ENCODE assay signal across 9 cellular contexts in genomic region chr18:21163647-21164625, GRCh38. TPM values are rescaled to one million over a fixed set of nuclear protein-coding genes. Genes with fewer than 3 reads are reported as not detected.
DNase-seq lines count a peak whose midpoint lies in the region; ATAC-seq and TF ChIP-seq lines count a peak whose summit lies in the region.
"Had no signal": no experiment of that assay in that cellular context is flagged by ENCODE, and none has a peak within 500 bp of the region (broad histone marks: within the 10 kb centered on the region; RNA-seq: fewer than 3 reads in every experiment).

No MANE protein-coding gene starts in this region.

- H3K9me3 ChIP-seq in A673 (ENCODE audit: low read depth, low read length, poor library complexity, severe bottlenecking) (no peaks in the 10 kb centered on the region), endodermal cell (ENCODE audit: control insufficient read depth, low read length) (no peaks in the 10 kb centered on the region)

- 92 to 100% methylated on average over 6 of the region's 7 CpGs for WGBS in endodermal cell (ENCODE audit: insufficient coverage in 1 of 2, insufficient read length in 1 of 2), 2 experiments

- no peak overlapping the region for H3K4me3 Mint-ChIP-seq in endodermal cell
- no peak overlapping the region for H3K4me3 Mint-ChIP-seq in osteocyte (ENCODE audit: unreplicated experiment)

- intact Hi-C loops in A673 (cut with micrococcal nuclease; ENCODE audit: unreplicated experiment): no loop called here
- intact Hi-C loops in left colon (cut with DNase I, micrococcal nuclease): no loop called here

- in situ Hi-C loops in astrocyte of the cerebellum (cut with HindIII; ENCODE audit: low sequenced_read_pairs): no loop called here

- BruUV-seq in A673 (replicated peaks; lab: Mats Ljungman, UMichigan): no TSS peak

- H3K27me3 Mint-ChIP-seq in endodermal cell (ENCODE audit: insufficient read depth) (no peaks in the 10 kb centered on the region), osteocyte (ENCODE audit: unreplicated experiment) (no peaks in the 10 kb centered on the region)

- POLR2A ChIA-PET in A673 (lab: Charles Lee; ENCODE audit: low non-redundant PET): no interaction called here

- peak; percentile 40 for ATAC-seq in left colon
- ATAC-seq in GM21423 (IDR thresholded peaks at IDR 0.05; ENCODE audit: unreplicated experiment): no peak

- H3K27ac Mint-ChIP-seq in endodermal cell (no peak overlapping the region), osteocyte (ENCODE audit: unreplicated experiment) (no peak overlapping the region)

- H3K27ac ChIP-seq in A673 (ENCODE audit: low read depth, low read length, poor library complexity, severe bottlenecking) (no peak overlapping the region), endodermal cell (ENCODE audit: low read depth, low read length) (no peak overlapping the region)

- no peaks in the 10 kb centered on the region for H3K36me3 ChIP-seq in A673 (ENCODE audit: insufficient read depth, low read length, poor library complexity, severe bottlenecking)
- H3K36me3 ChIP-seq in endodermal cell (ENCODE audit: control insufficient read depth, insufficient read depth, low read length): no peaks in the 10 kb centered on the region

- H3K4me1 ChIP-seq in A673 (ENCODE audit: insufficient read depth, low read length, poor library complexity, severe bottlenecking): no peaks in the 10 kb centered on the region
- H3K4me1 ChIP-seq in endodermal cell (ENCODE audit: control insufficient read depth, insufficient read depth, low read length): no peaks in the 10 kb centered on the region

- H3K9ac ChIP-seq in endodermal cell (ENCODE audit: extremely low read depth, low read length, poor library complexity, severe bottlenecking): no peak overlapping the region

- CTCF ChIA-PET in A673 (lab: Charles Lee): no interaction called here

- H3K9me3 Mint-ChIP-seq in endodermal cell (no peaks in the 10 kb centered on the region), osteocyte (ENCODE audit: unreplicated experiment) (no peaks in the 10 kb centered on the region)

- H3K4me1 Mint-ChIP-seq in endodermal cell (peaks cover 9% of the 10 kb centered on the region), osteocyte (ENCODE audit: unreplicated experiment) (peaks cover 8% of the 10 kb centered on the region)

- H3K4me3 ChIP-seq in A673 (ENCODE audit: low read depth, low read length, poor library complexity, severe bottlenecking) (no peak overlapping the region), astrocyte of the cerebellum (ENCODE audit: low read depth, low read length) (no peak overlapping the region), endodermal cell (ENCODE audit: low read length) (no peak overlapping the region)

- DNase-seq in A673 (ENCODE audit: low spot score) (peak; percentile 12), LoVo (ENCODE audit: low spot score) (peak; percentile 50), astrocyte of the cerebellum (ENCODE audit: low read depth) (peak; percentile 68), left colon (no peak), endodermal cell (no peak), osteocyte (ENCODE audit: extremely low spot score, unreplicated experiment) (no peak)
- no peak for DNase-seq in activated effector memory CD4-positive, alpha-beta T cell treated with anti-CD3 and anti-CD28 coated beads, Interleukin-2, amount 50 U/mL, for 16 hours
- DNase-seq: NCI-H2029 treated with DMSO at 0.1 percent for 48 hours had no signal

- H3K36me3 Mint-ChIP-seq in endodermal cell (ENCODE audit: low read depth) (no peaks in the 10 kb centered on the region), osteocyte (ENCODE audit: unreplicated experiment) (no peaks in the 10 kb centered on the region)

- no peaks in the 10 kb centered on the region for H3K27me3 ChIP-seq in A673 (replicated peaks; ENCODE audit: insufficient read depth, low read depth, low read length, poor library complexity)
- no peaks in the 10 kb centered on the region for H3K27me3 ChIP-seq in endodermal cell (ENCODE audit: control insufficient read depth, insufficient read depth, low read length, poor library complexity, severe bottlenecking)

- TF ChIP-seq CTCF in A673 (conservative IDR thresholded peaks at IDR 0.05; ENCODE audit: low read depth, low read length): no peak
- TF ChIP-seq CTCF in astrocyte of the cerebellum (IDR thresholded peaks at IDR 0.05; ENCODE audit: low read depth, low read length, missing control alignments): no peak
- TF ChIP-seq CTCF in endodermal cell (conservative IDR thresholded peaks at IDR 0.05): no peak
- TF ChIP-seq CTCF in osteocyte (IDR thresholded peaks at IDR 0.05): no peak

RNA-seq across cellular contexts. Expression of gene ROCK1, which starts 52.3 kb away (rescaled TPM):
- total RNA-seq in A673 (2021): 34.9 and 38.1 TPM in 2 replicates
- 10 to 100 TPM; 35.8 to 36.7 TPM for total RNA-seq in left colon
- 10 to 100 TPM; 49.6 to 54.2 TPM for total RNA-seq in endodermal cell
- polyA plus RNA-seq in endodermal cell (2013, experiment 1 of 2): 36.7 TPM
- 38.4 TPM for polyA plus RNA-seq in endodermal cell (2013, experiment 2 of 2)
- 50.8 and 51.0 TPM in 2 replicates for total RNA-seq in osteocyte

Comparison
In these comparisons a context has a peak if more than half of its experiments do, and no peak if none do; other contexts are left out.
1. DNase-seq: peak in A673 (single experiment), LoVo (single experiment) and astrocyte of the cerebellum (single experiment); none in left colon (0 of 2), activated effector memory CD4-positive, alpha-beta T cell treated with anti-CD3 and anti-CD28 coated beads, Interleukin-2, amount 50 U/mL, for 16 hours (single experiment), endodermal cell (single experiment) and osteocyte (single experiment).